Comparison of ENCODE assay signal across 8 cellular contexts in the genomic region with DNA sequence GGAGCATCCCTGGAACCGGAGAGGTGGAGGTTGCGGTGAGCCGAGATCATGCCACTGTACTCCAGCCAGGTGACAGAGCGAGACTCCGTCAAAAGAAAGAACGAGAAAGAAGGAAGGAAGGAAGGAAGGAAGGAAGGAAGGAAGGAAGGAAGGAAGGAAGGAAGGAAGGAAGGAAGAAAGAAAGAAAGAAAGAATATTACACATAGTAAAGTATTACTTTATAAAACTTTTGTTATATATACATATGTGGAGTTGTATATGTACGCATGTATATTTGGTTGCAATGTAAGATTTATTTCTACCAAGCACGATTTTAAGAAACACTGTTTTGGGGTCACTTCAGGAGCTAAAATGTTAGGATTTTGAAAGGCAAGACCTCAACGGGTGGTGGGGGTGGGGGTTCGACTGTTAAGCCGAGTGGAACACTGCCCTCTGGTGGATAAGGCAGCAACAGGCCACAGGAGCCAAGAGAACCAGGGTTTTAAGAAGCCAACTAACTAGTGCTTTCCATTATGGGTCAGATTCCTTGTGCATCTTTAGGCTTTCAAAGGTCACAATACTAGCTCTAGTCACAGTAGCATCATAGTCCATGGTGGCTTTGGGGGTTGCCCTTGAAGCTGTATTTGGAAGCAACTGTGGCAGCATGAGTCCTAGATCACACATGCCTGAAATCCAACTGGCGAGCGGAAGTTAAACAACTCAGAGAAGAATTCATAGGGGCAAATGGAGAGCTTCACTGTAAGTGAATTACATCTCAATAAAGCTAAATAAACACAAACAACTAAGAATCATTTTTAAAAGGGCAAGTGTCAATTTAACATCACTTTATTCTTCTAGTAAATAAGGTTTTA. TPM values are rescaled to one million over a fixed set of nuclear protein-coding genes. Genes with fewer than 3 reads are reported as not detected.
DNase-seq lines count a peak whose midpoint lies in the region; ATAC-seq lines count a peak whose summit lies in the region.

No MANE protein-coding gene starts in this region.

- ATAC-seq in GM21723 (IDR thresholded peaks at IDR 0.05; ENCODE audit: unreplicated experiment) (peak; percentile 68), HG02763 (IDR thresholded peaks at IDR 0.05; ENCODE audit: unreplicated experiment) (no peak)

- peak; percentile 37 for DNase-seq in COR-L47 (lab: John Stamatoyannopoulos, UW)
- peak; percentile 13 for DNase-seq in NCI-H2171 treated with DMSO at 0.1 percent for 48 hours (lab: John Stamatoyannopoulos, UW)
- peak; percentile 60 for DNase-seq in activated CD4-positive, alpha-beta T cell treated with anti-CD3 and anti-CD28 coated beads for 24 hours (ENCODE audit: low read depth in 2 of 2)
- peak; percentile 19 for DNase-seq in cerebellum (ENCODE audit: low spot score)
- DNase-seq in left kidney (ENCODE audit: low read depth, low spot score): peak; percentile 87
- DNase-seq in stimulated activated CD4-positive, alpha-beta T cell treated with anti-CD3 and anti-CD28 coated beads, TNF-alpha, amount 100 ng/mL, for 1 hour (ENCODE audit: low read depth in 3 of 3, low spot score in 1 of 3): peak in 2 of 3 donors; percentile 50 to 54

RNA-seq across cellular contexts. Expression of a gene that starts 22.5 kb away (rescaled TPM):
- 29.4 TPM for total RNA-seq in cerebellum

RNA-seq across cellular contexts. Expression of a gene that starts 22.5 kb away (rescaled TPM):
- total RNA-seq in cerebellum: 10.5 TPM

RNA-seq across cellular contexts. Expression of a gene that starts 39.4 kb away (rescaled TPM):
- 23.8 TPM for total RNA-seq in cerebellum

Comparison
In these comparisons a context has a peak if more than half of its experiments do, and no peak if none do; other contexts are left out.
1. DNase-seq: peak in every context shown above with its lines; median percentile 87 in left kidney; 60 in activated CD4-positive, alpha-beta T cell treated with anti-CD3 and anti-CD28 coated beads for 24 hours; 52 in stimulated activated CD4-positive, alpha-beta T cell treated with anti-CD3 and anti-CD28 coated beads, TNF-alpha, amount 100 ng/mL, for 1 hour; 37 in COR-L47; 19 in cerebellum; 13 in NCI-H2171 treated with DMSO at 0.1 percent for 48 hours.